7 cellular contexts compared by ENCODE assay signal in the genomic region with DNA sequence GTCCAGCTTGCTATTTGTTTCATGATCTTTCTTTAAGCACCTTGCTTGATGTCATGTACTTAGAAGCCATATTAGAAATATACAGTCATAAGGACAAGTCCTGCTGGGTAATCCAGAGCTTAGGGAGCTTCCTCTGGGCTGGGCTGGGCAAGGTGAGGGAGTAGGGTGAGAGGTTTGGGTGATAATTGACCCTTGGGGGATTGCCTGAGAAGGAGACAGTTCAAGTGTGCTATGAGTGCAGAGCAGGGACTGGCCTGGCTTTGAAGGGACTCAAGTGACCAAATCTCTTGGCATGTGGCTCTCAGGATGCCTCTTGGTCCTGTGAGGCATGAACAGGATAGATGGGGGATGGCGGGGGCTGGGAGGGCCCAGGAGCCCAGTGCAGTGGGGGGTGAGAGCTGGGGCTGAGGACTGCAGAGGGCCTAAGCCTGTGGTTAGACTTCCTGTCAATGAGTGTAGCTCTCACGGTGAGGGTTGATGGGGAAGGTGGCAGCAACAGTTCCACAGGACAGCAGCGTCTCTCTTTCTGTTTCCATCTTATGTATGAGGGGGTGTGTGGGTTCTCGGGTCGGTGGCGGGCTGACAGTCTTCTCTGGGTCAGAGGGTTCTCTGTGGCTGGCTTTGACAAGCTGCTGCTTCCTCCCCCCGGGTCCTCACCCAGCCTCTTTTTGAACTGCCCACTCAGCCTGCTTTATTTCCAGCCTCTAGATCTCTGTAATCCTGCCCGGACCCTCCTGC. TPM values are rescaled to one million over a fixed set of nuclear protein-coding genes. Genes with fewer than 3 reads are reported as not detected.
A peak's percentile ranks its signal among the peaks of the same experiment; 100 is the strongest.
DNase-seq lines count a peak whose midpoint lies in the region; ATAC-seq and TF ChIP-seq lines count a peak whose summit lies in the region.

No MANE protein-coding gene starts in this region.

- no peaks in the 10 kb centered on the region for H3K36me3 ChIP-seq in endodermal cell (ENCODE audit: control insufficient read depth, insufficient read depth, low read length)

- DNase-seq in endodermal cell, result no peak
- DNase-seq in stimulated activated CD8-positive, alpha-beta memory T cell treated with anti-CD3 and anti-CD28 coated beads, Interleukin-15, amount 100 ng/mL, for 48 hours (ENCODE audit: low read depth in 2 of 2), result peak; percentile 78 to 79
- no peak for DNase-seq in inferior parietal cortex (ENCODE audit: extremely low spot score)
- no peak for DNase-seq in mesenteric fat pad (ENCODE audit: low spot score)

- no peak overlapping the region for H3K27ac ChIP-seq in endodermal cell (ENCODE audit: low read depth, low read length)

- no peak overlapping the region for H3K9ac ChIP-seq in endodermal cell (ENCODE audit: extremely low read depth, low read length, poor library complexity, severe bottlenecking)

- no peaks in the 10 kb centered on the region for H3K9me3 Mint-ChIP-seq in endodermal cell

- H3K27ac Mint-ChIP-seq in endodermal cell, result peak overlapping the region; percentile 23

- peaks cover 2% of the 10 kb centered on the region for H3K27me3 Mint-ChIP-seq in endodermal cell (ENCODE audit: insufficient read depth)

- H3K4me1 Mint-ChIP-seq in endodermal cell, result peaks cover 38% of the 10 kb centered on the region

- peaks cover 2% of the 10 kb centered on the region for H3K36me3 Mint-ChIP-seq in endodermal cell (ENCODE audit: low read depth)

- 71 to 85% methylated on average over 1 to 8 of the region's 8 CpGs for WGBS in endodermal cell (ENCODE audit: insufficient coverage in 1 of 2, insufficient read length in 1 of 2), 2 experiments

- peaks cover 9% of the 10 kb centered on the region for H3K4me1 ChIP-seq in endodermal cell (ENCODE audit: control insufficient read depth, insufficient read depth, low read length)

- no peak overlapping the region for H3K4me3 ChIP-seq in endodermal cell (ENCODE audit: low read length)

- ATAC-seq in GM19395 (IDR thresholded peaks at IDR 0.05; ENCODE audit: unreplicated experiment) (peak; percentile 94), HG03354 (IDR thresholded peaks at IDR 0.05; ENCODE audit: poor library complexity, severe bottlenecking, unreplicated experiment) (peak; percentile 95)
- peak; percentile 88 to 90 for ATAC-seq in activated CD4-positive, CD25-positive, alpha-beta regulatory T cell treated with anti-CD3 and anti-CD28 coated beads, Interleukin-2, amount 50 U/mL, for 24 hours

- TF ChIP-seq CTCF in endodermal cell (conservative IDR thresholded peaks at IDR 0.05), result no peak

- H3K27me3 ChIP-seq in endodermal cell (ENCODE audit: control insufficient read depth, insufficient read depth, low read length, poor library complexity, severe bottlenecking), result no peaks in the 10 kb centered on the region

- no peak overlapping the region for H3K4me3 Mint-ChIP-seq in endodermal cell

- H3K9me3 ChIP-seq in endodermal cell (ENCODE audit: control insufficient read depth, low read length), result no peaks in the 10 kb centered on the region

RNA-seq across cellular contexts. Expression of gene RGS3, which starts 53.5 kb away (rescaled TPM):
- total RNA-seq in endodermal cell, result 10 to 100 TPM; 20.7 to 40.3 TPM
- polyA plus RNA-seq in endodermal cell (2013, experiment 1 of 2), result 40.4 TPM
- polyA plus RNA-seq in endodermal cell (2013, experiment 2 of 2), result 38.4 TPM
- total RNA-seq in mesenteric fat pad, result 116 TPM

Comparison
In these comparisons a context has a peak if more than half of its experiments do, and no peak if none do; other contexts are left out.
1. DNase-seq: peak in stimulated activated CD8-positive, alpha-beta memory T cell treated with anti-CD3 and anti-CD28 coated beads, Interleukin-15, amount 100 ng/mL, for 48 hours (2 of 2); none in endodermal cell (single experiment), inferior parietal cortex (single experiment) and mesenteric fat pad (single experiment).
2. Peak in every context shown above with its lines, with median percentiles within 50 percentile points of each other: ATAC-seq.